In genomic region chr14:44962573-44963528, GRCh38 we compare ENCODE assay signal across 1 cellular context.
TF ChIP-seq lines count a peak whose summit lies in the region.

No MANE protein-coding gene starts in this region.

TF ChIP-seq in HCT116, 20 proteins besides CTCF, POLR2A, EP300 and RAD21 (continued from another document):
- no peak for TF ChIP-seq ZBTB33 (IDR thresholded peaks at IDR 0.05; ENCODE audit: extremely low read depth, insufficient replicate concordance, low read length)
- no peak for TF ChIP-seq ZFX (IDR thresholded peaks at IDR 0.05)
- TF ChIP-seq SP1 (IDR thresholded peaks at IDR 0.05; ENCODE audit: low read depth) = no peak
